ENCODE assay signal across 8 cellular contexts in the genomic region with DNA sequence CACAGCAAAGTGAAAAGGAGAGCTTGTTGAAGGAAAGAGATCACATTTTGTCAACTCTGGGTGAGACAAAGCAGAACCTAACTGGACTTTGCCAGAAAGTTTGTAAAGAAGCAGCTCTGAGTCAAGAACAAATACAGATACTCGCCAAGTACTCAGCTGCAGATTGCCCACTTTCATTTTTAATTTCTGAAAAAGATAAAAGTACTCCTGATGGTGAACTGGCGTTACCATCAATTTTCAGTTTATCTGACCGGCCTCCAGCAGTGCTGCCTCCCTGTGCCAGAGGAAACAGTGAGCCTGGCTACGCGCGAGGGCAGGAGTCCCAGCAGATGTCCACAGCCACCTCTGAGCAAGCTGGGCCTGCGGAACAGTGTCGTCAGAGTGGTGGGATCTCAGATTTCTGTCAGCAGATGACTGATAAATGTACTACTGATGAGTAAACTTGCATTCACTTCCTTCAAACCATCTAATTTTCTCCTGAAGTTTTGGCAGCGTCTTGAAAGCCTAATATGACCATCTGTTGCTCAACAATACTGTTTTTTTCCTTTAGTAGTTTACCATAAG. TPM values are rescaled to one million over a fixed set of nuclear protein-coding genes. Genes with fewer than 3 reads are reported as not detected.
DNase-seq lines count a peak whose midpoint lies in the region; ATAC-seq and TF ChIP-seq lines count a peak whose summit lies in the region.

No MANE protein-coding gene starts in this region.

- peaks cover 30% of the 10 kb centered on the region for H3K4me1 Mint-ChIP-seq in endothelial cell (ENCODE audit: unreplicated experiment)

- TF ChIP-seq CTCF in AG09319 (IDR thresholded peaks at IDR 0.05; ENCODE audit: low read depth, low read length) (peak; percentile 11), RWPE2 (IDR thresholded peaks at IDR 0.05; ENCODE audit: poor library complexity, severe bottlenecking) (peak; percentile 10), endothelial cell (IDR thresholded peaks at IDR 0.05; ENCODE audit: unreplicated experiment) (no peak)

- H3K4me1 ChIP-seq in RWPE2 (ENCODE audit: insufficient read depth, poor library complexity, severe bottlenecking), result peaks cover 54% of the 10 kb centered on the region

- peak overlapping the region; percentile 1 for H3K4me3 Mint-ChIP-seq in endothelial cell (ENCODE audit: unreplicated experiment)

- H3K27me3 Mint-ChIP-seq in endothelial cell (ENCODE audit: unreplicated experiment), result peaks cover 2% of the 10 kb centered on the region

- ATAC-seq in GM21529 (IDR thresholded peaks at IDR 0.05; ENCODE audit: unreplicated experiment) (peak; percentile 76), RWPE2 (ENCODE audit: low read depth) (peak; percentile 97)

- no peaks in the 10 kb centered on the region for H3K36me3 Mint-ChIP-seq in endothelial cell (ENCODE audit: low read depth, unreplicated experiment)

- peak; percentile 77 for DNase-seq in AG09319 (ENCODE audit: extremely low read depth, low read depth)
- DNase-seq in RWPE2 (ENCODE audit: low spot score), result peak; percentile 86
- DNase-seq in endothelial cell (ENCODE audit: low spot score), result no peak
- DNase-seq in posterior vena cava (ENCODE audit: low spot score), result peak; percentile 90
- no peak for DNase-seq in mesenteric fat pad (ENCODE audit: low spot score)
- no peak for DNase-seq in iPS-NIHi7 (ENCODE audit: extremely low spot score)
- no peak for DNase-seq in central memory CD4-positive, alpha-beta T cell

- no peaks in the 10 kb centered on the region for H3K9me3 ChIP-seq in RWPE2 (ENCODE audit: severe bottlenecking)

- H3K27ac Mint-ChIP-seq in endothelial cell (ENCODE audit: unreplicated experiment), result peak overlapping the region; percentile 50

- peaks cover 77% of the 10 kb centered on the region for H3K36me3 ChIP-seq in RWPE2 (ENCODE audit: low read depth)

- peak overlapping the region; percentile 91 for H3K27ac ChIP-seq in RWPE2 (ENCODE audit: poor library complexity, severe bottlenecking)

- no peak overlapping the region for H3K4me3 ChIP-seq in RWPE2 (ENCODE audit: severe bottlenecking)

- H3K27me3 ChIP-seq in RWPE2 (ENCODE audit: insufficient read depth, poor library complexity, severe bottlenecking), result no peaks in the 10 kb centered on the region

- no peaks in the 10 kb centered on the region for H3K9me3 Mint-ChIP-seq in endothelial cell (ENCODE audit: unreplicated experiment)

- intact Hi-C loops in posterior vena cava (cut with DNase I), result no loop called here

RNA-seq across cellular contexts. Expression of a gene that starts 43.8 kb away (rescaled TPM):
- total RNA-seq in endothelial cell (ENCODE audit: unreplicated experiment), result 49.4 TPM
- total RNA-seq in posterior vena cava, result 10 to 100 TPM; 50.1 to 84.0 TPM
- total RNA-seq in mesenteric fat pad, result 69.8 TPM

Comparison
In these comparisons a context has a peak if more than half of its experiments do, and no peak if none do; other contexts are left out.
1. DNase-seq: peak in AG09319 (single experiment), RWPE2 (single experiment) and posterior vena cava (single experiment); none in endothelial cell (single experiment), mesenteric fat pad (single experiment), iPS-NIHi7 (single experiment) and central memory CD4-positive, alpha-beta T cell (single experiment).